Comparison of ENCODE assay signal across 8 cellular contexts in the genomic region with DNA sequence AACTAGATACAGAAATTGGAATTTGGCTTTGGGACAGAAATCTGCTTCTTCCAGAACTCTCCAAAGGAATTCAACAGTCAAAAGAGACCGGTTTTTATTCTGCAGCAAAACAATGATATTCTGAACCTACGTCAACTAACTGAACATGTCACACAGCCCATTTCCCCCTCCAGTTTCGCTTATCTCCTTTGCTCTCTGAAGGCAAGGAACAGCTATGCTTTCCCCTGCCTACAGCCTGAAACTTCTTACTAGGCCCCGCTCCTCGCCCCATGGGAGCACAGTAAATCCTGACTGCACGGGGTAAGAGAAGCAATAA. TPM values are rescaled to one million over a fixed set of nuclear protein-coding genes. Genes with fewer than 3 reads are reported as not detected.
DNase-seq lines count a peak whose midpoint lies in the region; ATAC-seq and TF ChIP-seq lines count a peak whose summit lies in the region.

No MANE protein-coding gene starts in this region.

- in situ Hi-C loops in HAP-1 (cut with MboI; ENCODE audit: low sequenced_read_pairs), result no loop called here

- peak; percentile 27 for ATAC-seq in GM18505 (IDR thresholded peaks at IDR 0.05; ENCODE audit: unreplicated experiment)

- no peaks in the 10 kb centered on the region for H3K27me3 ChIP-seq in HAP-1 (ENCODE audit: low read depth)
- no peaks in the 10 kb centered on the region for H3K27me3 ChIP-seq in dorsolateral prefrontal cortex
- H3K27me3 ChIP-seq in neuron (ENCODE audit: insufficient read depth, low read length), result no peaks in the 10 kb centered on the region

- peak overlapping the region; percentile 79 for H3K4me3 ChIP-seq in HAP-1
- peak overlapping the region; percentile 61 to 100 (median 89) for H3K4me3 ChIP-seq in dorsolateral prefrontal cortex
- H3K4me3 ChIP-seq in neuron (ENCODE audit: low read length), result peak overlapping the region; percentile 94

- H3K4me1 ChIP-seq in HAP-1 (peaks cover 15% of the 10 kb centered on the region), neuron (ENCODE audit: insufficient read depth, low read length) (peaks cover 15% of the 10 kb centered on the region)

- DNase-seq in HAP-1 (ENCODE audit: low spot score in 2 of 2), result no peak
- peak; percentile 60 to 85 for DNase-seq in NOMO-1 (lab: John Stamatoyannopoulos, UW; ENCODE audit: unreplicated experiment in 2 of 2)
- no peak for DNase-seq in dorsolateral prefrontal cortex
- DNase-seq in effector CD8-positive, alpha-beta T cell (lab: John Stamatoyannopoulos, UW), result no peak
- DNase-seq in HK-2 (ENCODE audit: unreplicated experiment), result no peak
- DNase-seq in posterior vena cava (ENCODE audit: low spot score), result no peak

- H2AFZ ChIP-seq in neuron (ENCODE audit: low read depth, low read length), result peak overlapping the region; percentile 71

- intact Hi-C loops in dorsolateral prefrontal cortex (cut with DNase I) (loop anchor here in 1 of 2 donors (10.0 kb wide), 3 partner anchors 91 to 271 kb away; a partner anchor contains a TSS), posterior vena cava (cut with DNase I) (no loop called here)

- TF ChIP-seq POLR2A in GM18505 (IDR thresholded peaks at IDR 0.05; ENCODE audit: borderline replicate concordance, extremely low read depth, insufficient read depth, insufficient read length), result no peak

- peak overlapping the region in 55 of 59 donors; percentile 23 to 96 (median 86) for H3K27ac ChIP-seq in dorsolateral prefrontal cortex

- H3K36me3 ChIP-seq in HAP-1 (replicated peaks), result peaks cover 7% of the 10 kb centered on the region
- H3K36me3 ChIP-seq in neuron (ENCODE audit: insufficient read depth, low read length), result peaks cover 15% of the 10 kb centered on the region

- H3K9me3 ChIP-seq in HAP-1 (no peaks in the 10 kb centered on the region), neuron (ENCODE audit: low read length) (no peaks in the 10 kb centered on the region)

- TF ChIP-seq CTCF in dorsolateral prefrontal cortex (IDR thresholded peaks at IDR 0.05 in 54 of 56, conservative IDR thresholded peaks at IDR 0.05 in 2 of 56; ENCODE audit: low read depth in 1 of 56, partially characterized antibody in 56 of 56), result no peak

RNA-seq across cellular contexts. Expression of a gene that starts 0.5 kb away (rescaled TPM):
- total RNA-seq in dorsolateral prefrontal cortex, result 100 to 1,000 TPM in 101 of 120 experiments, 10 to 100 TPM in 19; 75.4 to 149 (median 113) TPM
- total RNA-seq in posterior vena cava, result 10 to 100 TPM; 78.4 to 86.8 TPM

RNA-seq across cellular contexts. Expression of a gene that starts 0.6 kb away (rescaled TPM):
- 10 to 100 TPM in 35 of 120 experiments, 1 to 10 TPM in 85; 4.7 to 15.9 (median 8.7) TPM for total RNA-seq in dorsolateral prefrontal cortex
- 1 to 10 TPM; 4.1 to 4.6 TPM for total RNA-seq in posterior vena cava

Comparison
In these comparisons a context has a peak if more than half of its experiments do, and no peak if none do; other contexts are left out.
1. DNase-seq: peak in NOMO-1 (2 of 2); none in HAP-1 (0 of 2), dorsolateral prefrontal cortex (0 of 10), effector CD8-positive, alpha-beta T cell (single experiment), HK-2 (single experiment) and posterior vena cava (single experiment).
2. Peak in every context shown above with its lines, with median percentiles within 50 percentile points of each other: H3K4me3 ChIP-seq.